In the genomic region with DNA sequence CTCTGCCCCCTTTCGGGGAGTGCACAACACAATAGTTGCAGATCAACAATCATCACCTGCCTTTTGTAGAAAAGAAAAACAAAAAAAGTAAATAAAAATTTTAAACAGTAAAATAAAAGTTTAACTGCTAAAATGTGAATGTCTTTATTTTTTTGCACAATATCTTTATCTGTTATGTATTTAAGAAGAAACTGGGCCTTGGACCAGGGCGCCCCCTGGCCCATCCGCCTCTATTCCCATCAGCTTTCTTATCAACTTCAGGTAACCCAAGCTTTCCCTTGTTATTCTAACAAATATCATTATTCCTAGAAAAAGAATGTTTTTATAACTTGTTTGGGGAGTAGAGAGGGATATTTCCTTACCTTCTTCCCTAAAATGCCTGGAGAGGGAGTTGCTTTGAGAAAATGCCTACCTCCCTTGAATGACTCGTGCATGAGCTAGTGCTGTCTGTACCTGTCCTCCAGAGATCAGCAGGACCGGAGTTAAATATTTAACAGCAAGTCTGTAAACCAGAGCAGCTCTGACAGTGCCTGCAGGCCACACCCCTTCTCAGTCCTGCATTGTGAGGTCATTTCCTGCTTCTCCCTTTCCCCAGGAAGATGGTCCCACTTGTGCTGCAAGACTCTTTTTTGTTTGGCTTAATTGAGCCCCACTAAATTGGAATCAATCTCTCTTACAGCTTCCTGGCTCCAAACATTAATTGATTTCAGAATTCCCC, we compare ENCODE assay signal across 9 cellular contexts.
A peak's percentile ranks its signal among the peaks of the same experiment; 100 is the strongest.
DNase-seq lines count a peak whose midpoint lies in the region; ATAC-seq, FAIRE-seq and TF ChIP-seq lines count a peak whose summit lies in the region.
"Had no signal": no experiment of that assay in that cellular context is flagged by ENCODE, and none has a peak within 500 bp of the region (broad histone marks: within the 10 kb centered on the region; RNA-seq: fewer than 3 reads in every experiment).

No MANE protein-coding gene starts in this region.

- DNase-seq in CD8-positive, alpha-beta memory T cell: no peak
- no peak for DNase-seq in GM12878 (ENCODE audit: low read depth, low spot score)
- peak in 1 of 2 donors; percentile 41 for DNase-seq in left colon
- no peak for DNase-seq in amniotic stem cell (lab: John Stamatoyannopoulos, UW)
- no peak for DNase-seq in ascending aorta (ENCODE audit: low spot score in 2 of 2)
- DNase-seq in stimulated activated naive CD4-positive, alpha-beta T cell treated with Interleukin-2 at 50 U/mL for 16 hours (lab: John Stamatoyannopoulos, UW): no peak
- DNase-seq in NCI-H524 treated with DMSO at 0.1 percent for 48 hours (lab: John Stamatoyannopoulos, UW): no peak
- DNase-seq: glutamatergic neuron had no signal

- no peaks in the 10 kb centered on the region for H3K9me3 Mint-ChIP-seq in CD8-positive, alpha-beta memory T cell

- H3K36me3 Mint-ChIP-seq in CD8-positive, alpha-beta memory T cell: peaks cover 0 to 50% (median 22%) of the 10 kb centered on the region in 3 donors

- SMC1A ChIA-PET in GM12878 (lab: Charles Lee; ENCODE audit: uncharacterized antibody, unreplicated experiment): interaction anchor here (0.7 to 4.4 kb wide), 9 partner anchors 117 to 651 kb away, joined by 3 to 15 read pairs (median 4); no protein-coding TSS in a partner anchor

- peaks cover 16% of the 10 kb centered on the region for H3K36me3 ChIP-seq in CD8-positive, alpha-beta memory T cell (ENCODE audit: insufficient read depth, low read length)
- H3K36me3 ChIP-seq in HUES48 (ENCODE audit: control insufficient read depth, insufficient read depth, low read length) (peaks cover 38% of the 10 kb centered on the region), GM12878 (ENCODE audit: control insufficient read depth in 2 of 2, insufficient read depth in 2 of 2, low read length in 1 of 2) (peaks cover 22 to 35% of the 10 kb centered on the region in 2 experiments), ascending aorta (peaks cover 19 to 40% of the 10 kb centered on the region in 2 donors)

- CTCF ChIA-PET in CD8-positive, alpha-beta memory T cell (lab: Charles Lee): interaction anchor here (2.6 kb wide), 1 partner anchor 13 kb away, joined by 8 read pairs; no protein-coding TSS in a partner anchor
- CTCF ChIA-PET in GM12878 (lab: Yijun Ruan, JAX): interaction anchor here (0.9 to 2.9 kb wide), 9 partner anchors 13 to 635 kb away, joined by 3 to 11 read pairs (median 4); no protein-coding TSS in a partner anchor

- intact Hi-C loops in GM12878 (cut with micrococcal nuclease; ENCODE audit: unreplicated experiment) (no loop called here), left colon (cut with DNase I, micrococcal nuclease) (no loop called here), ascending aorta (cut with DNase I) (no loop called here)

- no peak for FAIRE-seq in GM12878 (lab: Jason Lieb, UNC)

- no TSS peak for BruUV-seq in GM12878 (replicated peaks; lab: Mats Ljungman, UMichigan)

- no peak overlapping the region for H3K4me3 Mint-ChIP-seq in CD8-positive, alpha-beta memory T cell

- H3K27me3 Mint-ChIP-seq in CD8-positive, alpha-beta memory T cell: peaks cover 0 to 3% of the 10 kb centered on the region in 2 donors

- H3K27ac Mint-ChIP-seq in CD8-positive, alpha-beta memory T cell: peak overlapping the region in 5 of 8 donors; percentile 13 to 82 (median 38)

- H3K9ac ChIP-seq in HUES48 (ENCODE audit: low read depth, low read length) (no peak overlapping the region), GM12878 (ENCODE audit: control insufficient read depth, insufficient read depth, low read length) (no peak overlapping the region)

- no peak overlapping the region for H3K27ac ChIP-seq in CD8-positive, alpha-beta memory T cell (ENCODE audit: low read depth, low read length)
- H3K27ac ChIP-seq in HUES48 (ENCODE audit: low read depth, low read length) (peak overlapping the region; percentile 26), GM12878 (ENCODE audit: control insufficient read depth, insufficient read depth) (no peak overlapping the region), ascending aorta (no peak overlapping the region)

- no peaks in the 10 kb centered on the region for H3K9me3 ChIP-seq in CD8-positive, alpha-beta memory T cell (ENCODE audit: low read length)
- H3K9me3 ChIP-seq in HUES48 (ENCODE audit: control insufficient read depth, insufficient read depth, low read length): no peaks in the 10 kb centered on the region
- no peaks in the 10 kb centered on the region for H3K9me3 ChIP-seq in GM12878 (replicated peaks; ENCODE audit: control insufficient read depth, insufficient read depth, low read length)
- H3K9me3 ChIP-seq in ascending aorta: no peaks in the 10 kb centered on the region

- no peak for TF ChIP-seq EP300 in GM12878 (IDR thresholded peaks at IDR 0.05; ENCODE audit: borderline replicate concordance in 1 of 2, control insufficient read depth in 1 of 2, low read depth in 2 of 2, low read length in 2 of 2)

- TF ChIP-seq CTCF in GM12878 (IDR thresholded peaks at IDR 0.05 in 2 of 3, conservative IDR thresholded peaks at IDR 0.05 in 1 of 3; ENCODE audit: control insufficient read depth in 2 of 3, extremely low read depth in 1 of 3, insufficient read depth in 1 of 3, low read depth in 3 of 3, low read length in 3 of 3): peak in 1 of 3 experiments; percentile 11; a peak in 1 of 6 replicates
- peak in 1 of 3 experiments; percentile 22 for TF ChIP-seq CTCF in ascending aorta (IDR thresholded peaks at IDR 0.05)

- TF ChIP-seq POLR2A in GM12878 (IDR thresholded peaks at IDR 0.05; ENCODE audit: low read depth, low read length): no peak

- no peak overlapping the region for H3K4me3 ChIP-seq in CD8-positive, alpha-beta memory T cell (ENCODE audit: low read length)
- H3K4me3 ChIP-seq in HUES48 (ENCODE audit: low read depth, low read length) (no peak overlapping the region), GM12878 (no peak overlapping the region), ascending aorta (no peak overlapping the region)

- no peak overlapping the region for H3K4me2 ChIP-seq in GM12878 (ENCODE audit: control insufficient read depth, insufficient read depth)

- WGBS in GM12878 (ENCODE audit: insufficient coverage, insufficient replicate concordance, low lambda C conversion rate, missing lambda C conversion rate): 98% methylated on average over 5 of the region's 5 CpGs

- RAD21 ChIA-PET in GM12878 (lab: Charles Lee; ENCODE audit: unreplicated experiment): interaction anchor here (0.9 to 1.7 kb wide), 7 partner anchors 13 to 597 kb away, joined by 3 to 8 read pairs (median 5); no protein-coding TSS in a partner anchor

- no peaks in the 10 kb centered on the region for H3K79me2 ChIP-seq in GM12878 (ENCODE audit: control insufficient read depth, insufficient read depth, low read length)

- H3K27me3 ChIP-seq in CD8-positive, alpha-beta memory T cell (ENCODE audit: insufficient read depth, low read length, poor library complexity, severe bottlenecking): no peaks in the 10 kb centered on the region
- no peaks in the 10 kb centered on the region for H3K27me3 ChIP-seq in HUES48 (ENCODE audit: control insufficient read depth, insufficient read depth, low read length)
- no peaks in the 10 kb centered on the region for H3K27me3 ChIP-seq in GM12878 (replicated peaks in 1 of 2; ENCODE audit: control insufficient read depth in 2 of 2, insufficient read depth in 2 of 2, low read length in 1 of 2)
- no peaks in the 10 kb centered on the region for H3K27me3 ChIP-seq in ascending aorta

- no peaks in the 10 kb centered on the region for H4K20me1 ChIP-seq in GM12878 (ENCODE audit: control insufficient read depth, insufficient read depth)

- no peak for TF ChIP-seq RAD21 in GM12878 (IDR thresholded peaks at IDR 0.05; ENCODE audit: insufficient read depth, low read depth, low read length)

- H3K4me1 ChIP-seq in CD8-positive, alpha-beta memory T cell (ENCODE audit: insufficient read depth, low read length): no peaks in the 10 kb centered on the region
- no peaks in the 10 kb centered on the region for H3K4me1 ChIP-seq in HUES48 (ENCODE audit: control insufficient read depth, insufficient read depth, low read length)
- no peaks in the 10 kb centered on the region for H3K4me1 ChIP-seq in GM12878 (ENCODE audit: control insufficient read depth, insufficient read depth, low read length)
- no peaks in the 10 kb centered on the region for H3K4me1 ChIP-seq in ascending aorta

- POLR2A ChIA-PET in CD8-positive, alpha-beta memory T cell (lab: Charles Lee): no interaction called here
- POLR2A ChIA-PET in GM12878 (lab: Charles Lee): interaction anchor here (0.6 kb wide), 1 partner anchor 255 kb away, joined by 5 read pairs; no protein-coding TSS in a partner anchor

- H2AFZ ChIP-seq in GM12878 (ENCODE audit: control insufficient read depth, low read depth, low read length): no peak overlapping the region

- in situ Hi-C loops in GM12878 (cut with MboI): no loop called here

- no peaks in the 10 kb centered on the region for H3K4me1 Mint-ChIP-seq in CD8-positive, alpha-beta memory T cell

- ATAC-seq in GM12878 (peak; percentile 39; the same call in 1 of the 3 replicates), left colon (peak; percentile 99)

TF ChIP-seq in GM12878, 131 proteins besides CTCF, POLR2A, EP300 and RAD21 (continues in another document):
- TF ChIP-seq ZNF622 (IDR thresholded peaks at IDR 0.05) (no peak), BCL11A (IDR thresholded peaks at IDR 0.05; ENCODE audit: low read depth, low read length) (no peak), PRDM15 (CRISPR knock-in tag; IDR thresholded peaks at IDR 0.05) (no peak), ZNF24 (IDR thresholded peaks at IDR 0.05) (no peak), DPF2 (IDR thresholded peaks at IDR 0.05) (no peak)
